30 cellular contexts compared by ENCODE assay signal in the genomic region with DNA sequence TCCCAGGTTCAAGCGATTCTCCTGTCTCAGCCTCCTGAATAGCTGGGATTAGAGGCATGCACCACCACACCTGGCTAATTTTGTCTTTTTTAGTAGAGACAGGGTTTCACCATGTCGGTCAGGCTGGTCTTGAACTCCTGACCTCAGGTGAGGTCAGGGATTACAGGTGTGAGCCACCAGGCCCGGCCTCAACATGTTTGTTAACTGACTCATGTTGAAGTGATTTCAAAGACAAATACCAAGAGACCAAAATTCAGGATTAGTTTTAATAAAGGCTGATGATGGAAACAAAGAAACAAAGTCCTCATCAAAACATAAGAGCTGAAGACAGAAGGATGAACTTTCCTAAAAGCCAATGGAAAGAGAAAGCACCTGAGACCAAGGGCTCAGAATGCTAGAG. TPM values are rescaled to one million over a fixed set of nuclear protein-coding genes. Genes with fewer than 3 reads are reported as not detected.
"Had no signal": no experiment of that assay in that cellular context is flagged by ENCODE, and none has a peak within 500 bp of the region (broad histone marks: within the 10 kb centered on the region; RNA-seq: fewer than 3 reads in every experiment).

No MANE protein-coding gene starts in this region.

- H3K9ac ChIP-seq: parathyroid adenoma had no signal

- H3K27me3 Mint-ChIP-seq: naive thymus-derived CD4-positive, alpha-beta T cell had no signal

- H3K4me1 Mint-ChIP-seq: nephron progenitor cell had no signal

- H3K27me3 ChIP-seq: dorsolateral prefrontal cortex, heart left ventricle, spleen, stomach, suprapubic skin, thyroid gland, upper lobe of left lung, uterus had no signal

- H3K36me3 ChIP-seq: heart left ventricle, stomach, suprapubic skin, thyroid gland, upper lobe of left lung, uterus had no signal

- H3K79me2 ChIP-seq: parathyroid adenoma had no signal

- H3K27ac ChIP-seq: dorsolateral prefrontal cortex, heart left ventricle, parathyroid adenoma, psoas muscle, spleen, stomach, suprapubic skin, thyroid gland, upper lobe of left lung, uterus had no signal

- ATAC-seq: heart left ventricle; naive thymus-derived CD4-positive, alpha-beta T cell; psoas muscle; sciatic nerve had no signal

- H3K4me3 Mint-ChIP-seq: nephron progenitor cell had no signal

- H3K27ac Mint-ChIP-seq: nephron progenitor cell had no signal

- DNase-seq: cortex of kidney; dorsolateral prefrontal cortex; effector memory CD4-positive, alpha-beta T cell; heart left ventricle; hippocampal formation; naive thymus-derived CD4-positive, alpha-beta T cell; nephron progenitor cell; psoas muscle; retina; spleen; stimulated activated CD4-positive, alpha-beta T cell treated with anti-CD3 and anti-CD28 coated beads, Interleukin-15, amount 100 ng/mL, for 24 hours; stimulated activated CD4-positive, alpha-beta T cell treated with anti-CD3 and anti-CD28 coated beads, Interleukin-1b, Interleukin-23, amount 100 ng/mL, for 48 hours; stimulated activated CD4-positive, alpha-beta T cell treated with anti-CD3 and anti-CD28 coated beads, Interleukin-4, amount 100 ng/mL, for 4 hours; stimulated activated naive CD4-positive, alpha-beta T cell; stomach; thyroid gland; upper lobe of left lung; uterus had no signal

- H3K4me3 ChIP-seq: dorsolateral prefrontal cortex, heart left ventricle, psoas muscle, spleen, stomach, suprapubic skin, thyroid gland, upper lobe of left lung, uterus had no signal

- H2AFZ ChIP-seq: parathyroid adenoma had no signal

- H3K9me3 ChIP-seq: heart left ventricle, psoas muscle, spleen, stomach, suprapubic skin, thyroid gland, upper lobe of left lung, uterus had no signal

- H3K4me1 ChIP-seq: parathyroid adenoma, uterus had no signal

RNA-seq across cellular contexts. Expression of a gene that starts 42.1 kb away (rescaled TPM):
- total RNA-seq: dorsolateral prefrontal cortex; epithelial cell of proximal tubule; glomerular endothelial cell; heart left ventricle; kidney epithelial cell; liver; lung microvascular endothelial cell; mesenteric fat pad; mononuclear cell; naive thymus-derived CD4-positive, alpha-beta T cell; omental fat pad; psoas muscle; sciatic nerve; skeletal muscle tissue; spleen; stomach; upper lobe of left lung; uterus had no signal
